ENCODE assay signal across 25 cellular contexts in the genomic region with DNA sequence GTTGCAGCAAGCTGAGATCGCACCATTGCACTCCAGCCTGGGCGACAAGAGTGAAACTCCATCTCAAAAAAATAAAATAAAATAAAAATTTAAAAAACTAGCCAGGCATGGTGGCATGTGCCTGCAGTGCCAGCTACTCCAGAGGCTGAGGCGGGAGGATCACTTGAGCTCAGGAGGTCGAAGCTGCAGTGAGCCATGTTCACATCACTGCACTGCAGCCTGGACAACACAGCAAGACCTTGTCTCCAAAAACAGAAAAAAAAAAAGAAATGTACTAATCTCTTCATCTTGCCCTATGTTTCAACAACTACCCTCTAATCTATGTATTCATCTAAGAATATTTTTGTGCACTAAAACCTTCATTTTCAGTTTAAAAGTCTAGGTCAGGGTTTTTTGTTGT. TPM values are rescaled to one million over a fixed set of nuclear protein-coding genes. Genes with fewer than 3 reads are reported as not detected.
A peak's percentile ranks its signal among the peaks of the same experiment; 100 is the strongest.
DNase-seq lines count a peak whose midpoint lies in the region; ATAC-seq, FAIRE-seq and TF ChIP-seq lines count a peak whose summit lies in the region.
"Had no signal": no experiment of that assay in that cellular context is flagged by ENCODE, and none has a peak within 500 bp of the region (broad histone marks: within the 10 kb centered on the region; RNA-seq: fewer than 3 reads in every experiment).

No MANE protein-coding gene starts in this region.

- H3K36me3 ChIP-seq in GM23338 (ENCODE audit: insufficient read depth) = peaks cover 23% of the 10 kb centered on the region
- peaks cover 85% of the 10 kb centered on the region for H3K36me3 ChIP-seq in K562 (ENCODE audit: control insufficient read depth, insufficient read depth, low read length)

- peaks cover 72% of the 10 kb centered on the region for H3K4me1 Mint-ChIP-seq in activated CD4-positive, alpha-beta T cell treated with anti-CD3 and anti-CD28 coated beads for 36 hours
- H3K4me1 Mint-ChIP-seq in activated T-cell treated with anti-CD3 and anti-CD28 coated beads, Interleukin-2, amount 50 U/mL, for 24 hours (ENCODE audit: low read depth) = peaks cover 73% of the 10 kb centered on the region
- peaks cover 31% of the 10 kb centered on the region for H3K4me1 Mint-ChIP-seq in GM23338

- TF ChIP-seq CTCF in GM23338 (conservative IDR thresholded peaks at IDR 0.05; ENCODE audit: low read depth in 2 of 2) (no peak), K562 (IDR thresholded peaks at IDR 0.05 in 2 of 3, conservative IDR thresholded peaks at IDR 0.05 in 1 of 3; ENCODE audit: insufficient read depth in 2 of 3, low read depth in 1 of 3, low read length in 3 of 3) (no peak)

- H3K4me3 ChIP-seq in GM23338 (no peak overlapping the region), K562 (no peak overlapping the region)
- H3K4me3 ChIP-seq: BLaER1, GM12878, HAP-1 had no signal

- POLR2A ChIA-PET in activated CD4-positive, alpha-beta T cell treated with anti-CD3 and anti-CD28 coated beads for 36 hours (lab: Charles Lee) = interaction anchor here (0.6 kb wide), 1 partner anchor 37 kb away, joined by 9 read pairs; no protein-coding TSS in a partner anchor
- POLR2A ChIA-PET in K562 (lab: Yijun Ruan, JAX) = interaction anchor here (0.6 to 1.2 kb wide), 3 partner anchors 8 to 49 kb away, joined by 4 to 6 read pairs (median 4); no protein-coding TSS in a partner anchor

- no peaks in the 10 kb centered on the region for H3K9me3 ChIP-seq in K562 (replicated peaks; ENCODE audit: control insufficient read depth, insufficient read depth, low read depth, low read length)
- H3K9me3 ChIP-seq: BLaER1, HAP-1 had no signal

- TF ChIP-seq EP300 in K562 (IDR thresholded peaks at IDR 0.05; ENCODE audit: low read length) = no peak

- H3K79me2 ChIP-seq in GM23338 (replicated peaks; ENCODE audit: insufficient read depth) (peaks cover 100% of the 10 kb centered on the region), K562 (ENCODE audit: control insufficient read depth, insufficient read depth, low read length) (peaks cover 97% of the 10 kb centered on the region)

- ATAC-seq in activated CD4-positive, alpha-beta T cell treated with anti-CD3 and anti-CD28 coated beads for 36 hours = no peak
- ATAC-seq in GM23338 = no peak
- ATAC-seq in K562 = no peak
- no peak for ATAC-seq in HG03442 (IDR thresholded peaks at IDR 0.05; ENCODE audit: unreplicated experiment)
- ATAC-seq: CD8-positive, alpha-beta T cell; GM12878 had no signal

- no peaks in the 10 kb centered on the region for H3K27me3 Mint-ChIP-seq in activated CD4-positive, alpha-beta T cell treated with anti-CD3 and anti-CD28 coated beads for 36 hours
- no peaks in the 10 kb centered on the region for H3K27me3 Mint-ChIP-seq in activated T-cell treated with anti-CD3 and anti-CD28 coated beads, Interleukin-2, amount 50 U/mL, for 24 hours
- H3K27me3 Mint-ChIP-seq in GM23338 (ENCODE audit: insufficient read depth, low read depth, poor library complexity) = peaks cover 6% of the 10 kb centered on the region
- H3K27me3 Mint-ChIP-seq: B cell; CD4-positive, CD25-positive, alpha-beta regulatory T cell had no signal

- no peak for DNase-seq in activated CD4-positive, alpha-beta T cell treated with anti-CD3 and anti-CD28 coated beads for 36 hours
- no peak for DNase-seq in activated CD4-positive, alpha-beta T cell treated with anti-CD3 and anti-CD28 coated beads, Interleukin-2, amount 50 U/mL, for 1 hour
- DNase-seq in activated T-cell treated with anti-CD3 and anti-CD28 coated beads, Interleukin-2, amount 50 U/mL, for 24 hours = no peak
- DNase-seq in activated T-cell treated with anti-CD3 and anti-CD28 coated beads for 4 hours = no peak
- no peak for DNase-seq in GM23338 (ENCODE audit: low spot score)
- DNase-seq in K562 (ENCODE audit: extremely low read depth in 1 of 4, low spot score in 3 of 4) = no peak
- no peak for DNase-seq in activated CD4-positive, CD25-positive, alpha-beta regulatory T cell treated with anti-CD3 and anti-CD28 coated beads, Interleukin-2, amount 50 U/mL, for 72 hours
- DNase-seq: CD4-positive, CD25-positive, alpha-beta regulatory T cell; CD8-positive, alpha-beta T cell; DMS 273 treated with DMSO at 0.1 percent for 48 hours; DMS79; EL; GDM1; GOT3 had no signal

- no peaks in the 10 kb centered on the region for H3K9me1 ChIP-seq in K562 (ENCODE audit: control insufficient read depth, insufficient read depth, low read length)

- H3K4me1 ChIP-seq in GM23338 (ENCODE audit: insufficient read depth) (peaks cover 30% of the 10 kb centered on the region), K562 (replicated peaks in 1 of 2; ENCODE audit: control insufficient read depth in 2 of 2, insufficient read depth in 2 of 2, low read length in 2 of 2) (peaks cover 13 to 20% of the 10 kb centered on the region in 2 experiments; a peak in 4 of 5 replicates)

- FAIRE-seq in K562 (lab: Jason Lieb, UNC) = no peak
- FAIRE-seq: A204.1, D721Med, GM12878, GM19239, H54 had no signal

- H3K4me3 Mint-ChIP-seq in activated CD4-positive, alpha-beta T cell treated with anti-CD3 and anti-CD28 coated beads for 36 hours = no peak overlapping the region
- no peak overlapping the region for H3K4me3 Mint-ChIP-seq in activated T-cell treated with anti-CD3 and anti-CD28 coated beads, Interleukin-2, amount 50 U/mL, for 24 hours
- no peak overlapping the region for H3K4me3 Mint-ChIP-seq in GM23338
- H3K4me3 Mint-ChIP-seq: B cell; CD8-positive, alpha-beta T cell had no signal

- H2AFZ ChIP-seq in GM23338 (no peak overlapping the region), K562 (ENCODE audit: low read depth, low read length) (no peak overlapping the region)

- no peak for TF ChIP-seq POLR2A in K562 (conservative IDR thresholded peaks at IDR 0.05)

- H3F3A ChIP-seq in GM23338 (replicated peaks; ENCODE audit: low read depth) = peaks cover 6% of the 10 kb centered on the region; the same call in 1 of the 2 replicates

- H4K20me1 ChIP-seq in GM23338 (replicated peaks; ENCODE audit: insufficient read depth) (peaks cover 88% of the 10 kb centered on the region), K562 (replicated peaks; ENCODE audit: control insufficient read depth, insufficient read depth, low read length) (peaks cover 16% of the 10 kb centered on the region; the same call in 1 of the 2 replicates)

- no TSS peak for BruUV-seq in K562 (replicated peaks; lab: Mats Ljungman, UMichigan)

- intact Hi-C loops in activated CD4-positive, alpha-beta T cell treated with anti-CD3 and anti-CD28 coated beads for 36 hours (cut with DNase I, micrococcal nuclease) = no loop called here
- intact Hi-C loops in K562 (cut with micrococcal nuclease) = no loop called here

- CTCF ChIA-PET in activated CD4-positive, alpha-beta T cell treated with anti-CD3 and anti-CD28 coated beads for 36 hours (lab: Charles Lee) = interaction anchor here (0.6 kb wide), 1 partner anchor 1215 kb away, joined by 3 read pairs; no protein-coding TSS in a partner anchor
- CTCF ChIA-PET in K562 (lab: Yijun Ruan, JAX; ENCODE audit: low intra/inter-chr PET ratio) = no interaction called here

- in situ Hi-C loops in K562 (cut with MboI) = no loop called here

- H3K36me3 Mint-ChIP-seq in activated CD4-positive, alpha-beta T cell treated with anti-CD3 and anti-CD28 coated beads for 36 hours (ENCODE audit: low read depth) = peaks cover 65% of the 10 kb centered on the region
- H3K36me3 Mint-ChIP-seq in activated T-cell treated with anti-CD3 and anti-CD28 coated beads, Interleukin-2, amount 50 U/mL, for 24 hours (ENCODE audit: low read depth) = peaks cover 95% of the 10 kb centered on the region
- H3K36me3 Mint-ChIP-seq in GM23338 (ENCODE audit: low read depth) = peaks cover 64% of the 10 kb centered on the region

- H3K9me2 ChIP-seq in GM23338 (ENCODE audit: insufficient read depth) = no peaks in the 10 kb centered on the region

- no peak overlapping the region for H3K4me2 ChIP-seq in GM23338
- no peak overlapping the region for H3K4me2 ChIP-seq in K562 (ENCODE audit: insufficient read depth, low read length)
- H3K4me2 ChIP-seq: BLaER1 had no signal

- H3K27ac Mint-ChIP-seq in activated CD4-positive, alpha-beta T cell treated with anti-CD3 and anti-CD28 coated beads for 36 hours = peak overlapping the region; percentile 58
- H3K27ac Mint-ChIP-seq in activated T-cell treated with anti-CD3 and anti-CD28 coated beads, Interleukin-2, amount 50 U/mL, for 24 hours = peak overlapping the region; percentile 23
- no peak overlapping the region for H3K27ac Mint-ChIP-seq in GM23338
- H3K27ac Mint-ChIP-seq: B cell; CD8-positive, alpha-beta T cell had no signal

- 0 out of 2 replicates have a peak overlapping the region, but pooled peaks have one; percentile 32 for H3K27ac ChIP-seq in GM23338 (ENCODE audit: low read depth)
- H3K27ac ChIP-seq in K562 (ENCODE audit: extremely low read depth, low read depth, low read length) = no peak overlapping the region
- H3K27ac ChIP-seq: 22Rv1, BLaER1, C4-2B had no signal

- H3K9ac ChIP-seq in K562 (ENCODE audit: insufficient read depth in 1 of 2, low read depth in 2 of 2, low read length in 2 of 2) = no peak overlapping the region
- H3K9ac ChIP-seq: BLaER1 had no signal

- 100% methylated on average over 4 of the region's 4 CpGs for WGBS in K562 (ENCODE audit: insufficient coverage, low coverage, missing lambda C conversion rate)

- no peak for TF ChIP-seq RAD21 in K562 (CRISPR knock-in tag; conservative IDR thresholded peaks at IDR 0.05 in 1 of 2, IDR thresholded peaks at IDR 0.05 in 1 of 2)

- no peaks in the 10 kb centered on the region for H3K27me3 ChIP-seq in GM23338 (ENCODE audit: insufficient read depth)
- no peaks in the 10 kb centered on the region for H3K27me3 ChIP-seq in K562 (ENCODE audit: control insufficient read depth in 2 of 2, insufficient read depth in 2 of 2, low read length in 2 of 2)
- H3K27me3 ChIP-seq: BLaER1 had no signal

- no peaks in the 10 kb centered on the region for H3K9me3 Mint-ChIP-seq in activated CD4-positive, alpha-beta T cell treated with anti-CD3 and anti-CD28 coated beads for 36 hours (ENCODE audit: low read depth)
- H3K9me3 Mint-ChIP-seq in activated T-cell treated with anti-CD3 and anti-CD28 coated beads, Interleukin-2, amount 50 U/mL, for 24 hours = no peaks in the 10 kb centered on the region
- H3K9me3 Mint-ChIP-seq in GM23338 = no peaks in the 10 kb centered on the region
- H3K9me3 Mint-ChIP-seq: CD4-positive, CD25-positive, alpha-beta regulatory T cell; CD8-positive, alpha-beta T cell had no signal

RNA-seq across cellular contexts. Expression of gene NAA25, which starts 6.5 kb away (rescaled TPM):
- total RNA-seq in activated CD4-positive, alpha-beta T cell treated with anti-CD3 and anti-CD28 coated beads for 36 hours = 10 to 100 TPM; 50.9 to 58.5 TPM
- total RNA-seq in GM23338 (2014; rRNA removed; shearing (Covaris generic)) = 49.0 and 63.6 TPM in 2 replicates
- polyA plus RNA-seq in GM23338 (2016; fragmentation: Nextera tagmentation; extraction: Ambion mirVana) (55.1 and 58.9 TPM in 2 replicates), K562 (2011; rRNA removed) (46.2 and 54.6 TPM in 2 replicates), K562 (2014; fragmentation: Illumina TruSeq; extraction: Trizol) (35.5 and 49.4 TPM in 2 replicates), K562 (2014; fragmentation: Nextera tagmentation; extraction: Ambion mirVana) (10 to 100 TPM; 40.6 to 53.4 TPM), K562 (2014; rRNA removed) (26.6 and 29.0 TPM in 2 replicates)
- total RNA-seq in K562 (2011; cell fraction: chromatin; rRNA removed; ENCODE audit: low replicate concordance) = 167 and 302 TPM in 2 replicates
- 45.2 and 50.9 TPM in 2 replicates for total RNA-seq in K562 (2011; cell fraction: nucleolus; rRNA removed)
- 116 and 186 TPM in 2 replicates for total RNA-seq in K562 (2011; cell fraction: nucleoplasm; rRNA removed)
- total RNA-seq in K562 (2014; rRNA removed) (31.6 and 33.9 TPM in 2 replicates), K562 (2014; rRNA removed; fragmentation: Illumina TruSeq; extraction: Trizol) (48.9 and 54.7 TPM in 2 replicates), K562 (2015; rRNA removed; fragmentation: Illumina TruSeq; extraction: Trizol) (38.9 and 41.9 TPM in 2 replicates), K562 (2021) (59.6 and 61.2 TPM in 2 replicates)
- polyA plus RNA-seq in K562 (2011; cell fraction: cytosol; rRNA removed) = 10.5 and 26.2 TPM in 2 replicates
- 44.3 and 58.7 TPM in 2 replicates for polyA plus RNA-seq in K562 (2011; cell fraction: nucleus; rRNA removed)
- polyA plus RNA-seq in K562 (2012) = 15.7 and 17.3 TPM in 2 replicates
- polyA minus RNA-seq in K562 (2011; rRNA and poly(A)+ RNA removed) = 150 and 152 TPM in 2 replicates
- polyA minus RNA-seq in K562 (2011; cell fraction: cytosol; rRNA and poly(A)+ RNA removed) = 40.7 and 41.9 TPM in 2 replicates
- 35.0 and 66.2 TPM in 2 replicates for polyA minus RNA-seq in K562 (2011; cell fraction: nucleus; rRNA and poly(A)+ RNA removed)

RNA-seq across cellular contexts. Expression of gene TRAFD1, which starts 23.2 kb away (rescaled TPM):
- total RNA-seq in activated CD4-positive, alpha-beta T cell treated with anti-CD3 and anti-CD28 coated beads for 36 hours = 10 to 100 TPM; 52.5 to 54.1 TPM
- 30.4 and 35.6 TPM in 2 replicates for total RNA-seq in GM23338 (2014; rRNA removed; shearing (Covaris generic))
- polyA plus RNA-seq in GM23338 (2016; fragmentation: Nextera tagmentation; extraction: Ambion mirVana) (17.4 and 17.8 TPM in 2 replicates), K562 (2011; rRNA removed) (54.5 and 56.1 TPM in 2 replicates), K562 (2014; fragmentation: Illumina TruSeq; extraction: Trizol) (50.7 and 65.6 TPM in 2 replicates), K562 (2014; fragmentation: Nextera tagmentation; extraction: Ambion mirVana) (10 to 100 TPM; 54.5 to 85.5 TPM), K562 (2014; rRNA removed) (54.5 and 56.6 TPM in 2 replicates)
- 60.7 and 77.3 TPM in 2 replicates for total RNA-seq in K562 (2011; cell fraction: chromatin; rRNA removed; ENCODE audit: low replicate concordance)
- 30.9 and 38.0 TPM in 2 replicates for total RNA-seq in K562 (2011; cell fraction: nucleolus; rRNA removed)
- 35.8 and 42.1 TPM in 2 replicates for total RNA-seq in K562 (2011; cell fraction: nucleoplasm; rRNA removed)
- total RNA-seq in K562 (2014; rRNA removed) (41.6 and 51.5 TPM in 2 replicates), K562 (2014; rRNA removed; fragmentation: Illumina TruSeq; extraction: Trizol) (41.3 and 44.6 TPM in 2 replicates), K562 (2015; rRNA removed; fragmentation: Illumina TruSeq; extraction: Trizol) (37.9 and 41.6 TPM in 2 replicates), K562 (2021) (46.7 and 49.2 TPM in 2 replicates)
- 38.9 and 51.8 TPM in 2 replicates for polyA plus RNA-seq in K562 (2011; cell fraction: cytosol; rRNA removed)
- polyA plus RNA-seq in K562 (2011; cell fraction: nucleus; rRNA removed) = 43.8 and 56.4 TPM in 2 replicates
- 45.5 and 53.6 TPM in 2 replicates for polyA plus RNA-seq in K562 (2012)
- polyA minus RNA-seq in K562 (2011; rRNA and poly(A)+ RNA removed) = 65.6 and 70.5 TPM in 2 replicates
- 17.4 and 20.6 TPM in 2 replicates for polyA minus RNA-seq in K562 (2011; cell fraction: cytosol; rRNA and poly(A)+ RNA removed)
- 19.5 and 33.5 TPM in 2 replicates for polyA minus RNA-seq in K562 (2011; cell fraction: nucleus; rRNA and poly(A)+ RNA removed)
